1 cellular context compared by ENCODE assay signal in genomic region chr12:52049688-52050087, GRCh38.
TF ChIP-seq lines count a peak whose summit lies in the region.

No MANE protein-coding gene starts in this region.

TF ChIP-seq in H1, 55 proteins besides CTCF, POLR2A, EP300 and RAD21:
- TF ChIP-seq SP2 (IDR thresholded peaks at IDR 0.05; ENCODE audit: low read length) (no peak), RNF2 (IDR thresholded peaks at IDR 0.05; ENCODE audit: borderline replicate concordance, low read depth, low read length, missing control alignments, poor library complexity, severe bottlenecking) (no peak)
